Comparison of ENCODE assay signal across 1 cellular context in the genomic region with DNA sequence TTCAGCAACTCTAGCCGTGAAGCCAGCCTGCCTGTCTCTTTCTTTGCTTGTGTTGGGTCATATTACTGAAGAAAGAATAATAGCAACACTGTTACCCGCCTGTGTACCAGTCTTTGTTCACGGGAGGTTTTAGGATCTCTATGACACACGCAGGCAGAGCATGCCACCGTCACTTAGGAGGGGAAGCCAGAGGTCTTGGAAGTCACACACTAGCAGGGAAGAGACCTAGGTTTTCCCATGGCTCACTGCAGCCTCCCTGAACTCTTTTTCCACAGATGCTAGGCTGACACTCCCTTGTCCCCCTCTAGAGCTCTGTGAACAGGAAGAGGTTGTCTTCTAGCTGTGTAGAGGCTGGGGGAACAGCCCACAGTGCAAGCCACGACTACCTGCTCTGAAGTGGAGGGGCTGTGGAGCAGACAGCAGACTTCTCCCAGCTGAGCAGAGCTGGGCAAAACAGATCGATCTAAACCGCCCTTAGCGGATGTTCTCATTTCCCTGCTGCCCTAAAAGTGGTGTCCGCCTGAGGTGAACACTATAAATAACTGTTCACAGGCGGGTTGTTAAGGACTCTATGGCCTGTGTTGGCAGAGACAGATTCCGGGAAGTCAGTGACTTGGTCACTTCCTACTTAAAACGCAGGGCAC.
TF ChIP-seq lines count a peak whose summit lies in the region.

No MANE protein-coding gene starts in this region.

TF ChIP-seq in HepG2, 621 proteins besides CTCF, POLR2A, EP300 and RAD21 (continued from another document and continues in another):
- TF ChIP-seq, protein P1, sequence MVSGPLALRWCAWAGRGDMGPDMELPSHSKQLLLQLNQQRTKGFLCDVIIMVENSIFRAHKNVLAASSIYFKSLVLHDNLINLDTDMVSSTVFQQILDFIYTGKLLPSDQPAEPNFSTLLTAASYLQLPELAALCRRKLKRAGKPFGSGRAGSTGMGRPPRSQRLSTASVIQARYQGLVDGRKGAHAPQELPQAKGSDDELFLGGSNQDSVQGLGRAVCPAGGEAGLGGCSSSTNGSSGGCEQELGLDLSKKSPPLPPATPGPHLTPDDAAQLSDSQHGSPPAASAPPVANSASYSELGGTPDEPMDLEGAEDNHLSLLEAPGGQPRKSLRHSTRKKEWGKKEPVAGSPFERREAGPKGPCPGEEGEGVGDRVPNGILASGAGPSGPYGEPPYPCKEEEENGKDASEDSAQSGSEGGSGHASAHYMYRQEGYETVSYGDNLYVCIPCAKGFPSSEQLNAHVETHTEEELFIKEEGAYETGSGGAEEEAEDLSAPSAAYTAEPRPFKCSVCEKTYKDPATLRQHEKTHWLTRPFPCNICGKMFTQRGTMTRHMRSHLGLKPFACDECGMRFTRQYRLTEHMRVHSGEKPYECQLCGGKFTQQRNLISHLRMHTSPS (CRISPR knock-in tag; IDR thresholded peaks at IDR 0.05; ENCODE audit: low read depth) = peak; percentile 77; the same call in 1 of the 2 replicates
- TF ChIP-seq NR1H2 (CRISPR knock-in tag; IDR thresholded peaks at IDR 0.05; ENCODE audit: borderline replicate concordance, low read depth) = no peak
- TF ChIP-seq ZNF17 (CRISPR knock-in tag; IDR thresholded peaks at IDR 0.05) = no peak
- TF ChIP-seq ZBTB38 (CRISPR knock-in tag; IDR thresholded peaks at IDR 0.05) = peak; percentile 54; the same call in 1 of the 2 replicates
- TF ChIP-seq, protein P2, sequence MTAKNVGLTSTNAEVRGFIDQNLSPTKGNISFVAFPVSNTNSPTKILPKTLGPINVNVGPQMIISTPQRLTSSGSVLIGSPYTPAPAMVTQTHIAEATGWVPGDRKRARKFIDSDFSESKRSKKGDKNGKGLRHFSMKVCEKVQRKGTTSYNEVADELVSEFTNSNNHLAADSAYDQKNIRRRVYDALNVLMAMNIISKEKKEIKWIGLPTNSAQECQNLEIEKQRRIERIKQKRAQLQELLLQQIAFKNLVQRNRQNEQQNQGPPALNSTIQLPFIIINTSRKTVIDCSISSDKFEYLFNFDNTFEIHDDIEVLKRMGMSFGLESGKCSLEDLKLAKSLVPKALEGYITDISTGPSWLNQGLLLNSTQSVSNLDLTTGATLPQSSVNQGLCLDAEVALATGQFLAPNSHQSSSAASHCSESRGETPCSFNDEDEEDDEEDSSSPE (CRISPR knock-in tag; IDR thresholded peaks at IDR 0.05) = 0 out of 2 replicates have a peak, but pooled peaks have one; percentile 8
- TF ChIP-seq FOXJ3 (CRISPR knock-in tag; IDR thresholded peaks at IDR 0.05; ENCODE audit: borderline replicate concordance) = peak; percentile 66; the same call in 1 of the 2 replicates
- no peak for TF ChIP-seq ATF7-NPFF (CRISPR knock-in tag; IDR thresholded peaks at IDR 0.05; ENCODE audit: low read depth)
- 0 out of 2 replicates have a peak, but pooled peaks have one; percentile 22 for TF ChIP-seq POLR2AphosphoS5 (IDR thresholded peaks at IDR 0.05; ENCODE audit: low read depth, low read length)
- TF ChIP-seq GABPA (IDR thresholded peaks at IDR 0.05; ENCODE audit: low read depth, low read length) = no peak
- peak; percentile 73 for TF ChIP-seq GABPA (CRISPR knock-in tag; IDR thresholded peaks at IDR 0.05; ENCODE audit: low read depth)
- TF ChIP-seq SP4 (CRISPR knock-in tag; IDR thresholded peaks at IDR 0.05) = no peak; the same call in 1 of the 2 replicates
- TF ChIP-seq ZNF451 (CRISPR knock-in tag; IDR thresholded peaks at IDR 0.05) = 0 out of 2 replicates have a peak, but pooled peaks have one; percentile 44
- no peak for TF ChIP-seq ZNF644 (CRISPR knock-in tag; IDR thresholded peaks at IDR 0.05; ENCODE audit: low read depth)
- TF ChIP-seq MEIS2 (CRISPR knock-in tag; IDR thresholded peaks at IDR 0.05) = peak; percentile 25; the same call in 1 of the 2 replicates
- TF ChIP-seq IRX3 (CRISPR knock-in tag; IDR thresholded peaks at IDR 0.05; ENCODE audit: borderline replicate concordance, low read depth) = no peak
- no peak for TF ChIP-seq MXD4 (CRISPR knock-in tag; IDR thresholded peaks at IDR 0.05)
- peak; percentile 22; the same call in 1 of the 2 replicates for TF ChIP-seq BCL6 (CRISPR knock-in tag; IDR thresholded peaks at IDR 0.05)
- no peak for TF ChIP-seq DNMT3B (CRISPR knock-in tag; conservative IDR thresholded peaks at IDR 0.05)
- no peak for TF ChIP-seq ZNF446 (CRISPR knock-in tag; IDR thresholded peaks at IDR 0.05)
- no peak for TF ChIP-seq ZKSCAN8 (CRISPR knock-in tag; IDR thresholded peaks at IDR 0.05; ENCODE audit: borderline replicate concordance)
- TF ChIP-seq SMYD3 (CRISPR knock-in tag; IDR thresholded peaks at IDR 0.05) = no peak
- TF ChIP-seq POLR2G (IDR thresholded peaks at IDR 0.05; ENCODE audit: low read depth, low read length) = no peak
- TF ChIP-seq ZFAT (CRISPR knock-in tag; conservative IDR thresholded peaks at IDR 0.05) = no peak
- TF ChIP-seq, protein P3, sequence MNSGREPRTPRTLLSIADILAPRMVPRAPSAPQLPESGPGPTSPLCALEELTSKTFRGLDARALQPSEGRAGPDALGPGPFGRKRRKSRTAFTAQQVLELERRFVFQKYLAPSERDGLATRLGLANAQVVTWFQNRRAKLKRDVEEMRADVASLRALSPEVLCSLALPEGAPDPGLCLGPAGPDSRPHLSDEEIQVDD (CRISPR knock-in tag; IDR thresholded peaks at IDR 0.05; ENCODE audit: borderline replicate concordance) = no peak
- 0 out of 2 replicates have a peak, but pooled peaks have one; percentile 10 for TF ChIP-seq PPARG (CRISPR knock-in tag; conservative IDR thresholded peaks at IDR 0.05)
- no peak for TF ChIP-seq CREB1 (IDR thresholded peaks at IDR 0.05)
- TF ChIP-seq CREB1 (CRISPR knock-in tag; IDR thresholded peaks at IDR 0.05) = peak; percentile 48; the same call in 1 of the 2 replicates
- TF ChIP-seq FOXP1 (IDR thresholded peaks at IDR 0.05) = no peak
- TF ChIP-seq FOXP1 (CRISPR knock-in tag; IDR thresholded peaks at IDR 0.05) = no peak
- peak; percentile 13; the same call in 1 of the 2 replicates for TF ChIP-seq KDM2A (CRISPR knock-in tag; IDR thresholded peaks at IDR 0.05; ENCODE audit: borderline replicate concordance, low read depth)
- TF ChIP-seq, protein P4, sequence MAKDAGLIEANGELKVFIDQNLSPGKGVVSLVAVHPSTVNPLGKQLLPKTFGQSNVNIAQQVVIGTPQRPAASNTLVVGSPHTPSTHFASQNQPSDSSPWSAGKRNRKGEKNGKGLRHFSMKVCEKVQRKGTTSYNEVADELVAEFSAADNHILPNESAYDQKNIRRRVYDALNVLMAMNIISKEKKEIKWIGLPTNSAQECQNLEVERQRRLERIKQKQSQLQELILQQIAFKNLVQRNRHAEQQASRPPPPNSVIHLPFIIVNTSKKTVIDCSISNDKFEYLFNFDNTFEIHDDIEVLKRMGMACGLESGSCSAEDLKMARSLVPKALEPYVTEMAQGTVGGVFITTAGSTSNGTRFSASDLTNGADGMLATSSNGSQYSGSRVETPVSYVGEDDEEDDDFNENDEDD (CRISPR knock-in tag; IDR thresholded peaks at IDR 0.05; ENCODE audit: borderline replicate concordance) = no peak
- no peak for TF ChIP-seq EED (CRISPR knock-in tag; IDR thresholded peaks at IDR 0.05)
- no peak for TF ChIP-seq SP2 (CRISPR knock-in tag; IDR thresholded peaks at IDR 0.05)
- no peak for TF ChIP-seq IKZF1 (IDR thresholded peaks at IDR 0.05)
- no peak for TF ChIP-seq ZSCAN12 (CRISPR knock-in tag; IDR thresholded peaks at IDR 0.05)
- no peak for TF ChIP-seq ZSCAN9 (CRISPR knock-in tag; IDR thresholded peaks at IDR 0.05; ENCODE audit: borderline replicate concordance)
- TF ChIP-seq, protein P5, sequence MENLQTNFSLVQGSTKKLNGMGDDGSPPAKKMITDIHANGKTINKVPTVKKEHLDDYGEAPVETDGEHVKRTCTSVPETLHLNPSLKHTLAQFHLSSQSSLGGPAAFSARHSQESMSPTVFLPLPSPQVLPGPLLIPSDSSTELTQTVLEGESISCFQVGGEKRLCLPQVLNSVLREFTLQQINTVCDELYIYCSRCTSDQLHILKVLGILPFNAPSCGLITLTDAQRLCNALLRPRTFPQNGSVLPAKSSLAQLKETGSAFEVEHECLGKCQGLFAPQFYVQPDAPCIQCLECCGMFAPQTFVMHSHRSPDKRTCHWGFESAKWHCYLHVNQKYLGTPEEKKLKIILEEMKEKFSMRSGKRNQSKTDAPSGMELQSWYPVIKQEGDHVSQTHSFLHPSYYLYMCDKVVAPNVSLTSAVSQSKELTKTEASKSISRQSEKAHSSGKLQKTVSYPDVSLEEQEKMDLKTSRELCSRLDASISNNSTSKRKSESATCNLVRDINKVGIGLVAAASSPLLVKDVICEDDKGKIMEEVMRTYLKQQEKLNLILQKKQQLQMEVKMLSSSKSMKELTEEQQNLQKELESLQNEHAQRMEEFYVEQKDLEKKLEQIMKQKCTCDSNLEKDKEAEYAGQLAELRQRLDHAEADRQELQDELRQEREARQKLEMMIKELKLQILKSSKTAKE (CRISPR knock-in tag; IDR thresholded peaks at IDR 0.05; ENCODE audit: borderline replicate concordance) = peak; percentile 24; the same call in 1 of the 2 replicates
- peak; percentile 44; the same call in 1 of the 2 replicates for TF ChIP-seq MEIS1 (CRISPR knock-in tag; IDR thresholded peaks at IDR 0.05; ENCODE audit: borderline replicate concordance)
- no peak; the same call in 1 of the 2 replicates for TF ChIP-seq HMG20B (CRISPR knock-in tag; conservative IDR thresholded peaks at IDR 0.05)
- TF ChIP-seq SIX4 (CRISPR knock-in tag; IDR thresholded peaks at IDR 0.05) = peak; percentile 62
- TF ChIP-seq, protein P6, sequence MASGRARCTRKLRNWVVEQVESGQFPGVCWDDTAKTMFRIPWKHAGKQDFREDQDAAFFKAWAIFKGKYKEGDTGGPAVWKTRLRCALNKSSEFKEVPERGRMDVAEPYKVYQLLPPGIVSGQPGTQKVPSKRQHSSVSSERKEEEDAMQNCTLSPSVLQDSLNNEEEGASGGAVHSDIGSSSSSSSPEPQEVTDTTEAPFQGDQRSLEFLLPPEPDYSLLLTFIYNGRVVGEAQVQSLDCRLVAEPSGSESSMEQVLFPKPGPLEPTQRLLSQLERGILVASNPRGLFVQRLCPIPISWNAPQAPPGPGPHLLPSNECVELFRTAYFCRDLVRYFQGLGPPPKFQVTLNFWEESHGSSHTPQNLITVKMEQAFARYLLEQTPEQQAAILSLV (CRISPR knock-in tag; IDR thresholded peaks at IDR 0.05; ENCODE audit: borderline replicate concordance) = no peak
- peak; percentile 37; the same call in 1 of the 2 replicates for TF ChIP-seq TARDBP (CRISPR knock-in tag; IDR thresholded peaks at IDR 0.05)
- TF ChIP-seq RFXAP (CRISPR knock-in tag; IDR thresholded peaks at IDR 0.05; ENCODE audit: borderline replicate concordance) = 0 out of 2 replicates have a peak, but pooled peaks have one; percentile 29
- TF ChIP-seq IRF2 (CRISPR knock-in tag; IDR thresholded peaks at IDR 0.05) = no peak; the same call in 1 of the 2 replicates
- peak; percentile 85 for TF ChIP-seq PHF21A (CRISPR knock-in tag; IDR thresholded peaks at IDR 0.05)
- TF ChIP-seq ASH2L (IDR thresholded peaks at IDR 0.05; ENCODE audit: insufficient read length, low read depth, low read length) = peak; percentile 20
- no peak for TF ChIP-seq THAP11 (CRISPR knock-in tag; IDR thresholded peaks at IDR 0.05)
- TF ChIP-seq, protein P7, sequence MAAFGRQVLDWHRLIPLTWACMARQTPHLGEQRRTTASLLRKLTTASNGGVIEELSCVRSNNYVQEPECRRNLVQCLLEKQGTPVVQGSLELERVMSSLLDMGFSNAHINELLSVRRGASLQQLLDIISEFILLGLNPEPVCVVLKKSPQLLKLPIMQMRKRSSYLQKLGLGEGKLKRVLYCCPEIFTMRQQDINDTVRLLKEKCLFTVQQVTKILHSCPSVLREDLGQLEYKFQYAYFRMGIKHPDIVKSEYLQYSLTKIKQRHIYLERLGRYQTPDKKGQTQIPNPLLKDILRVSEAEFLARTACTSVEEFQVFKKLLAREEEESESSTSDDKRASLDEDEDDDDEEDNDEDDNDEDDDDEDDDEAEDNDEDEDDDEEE (CRISPR knock-in tag; IDR thresholded peaks at IDR 0.05) = 0 out of 2 replicates have a peak, but pooled peaks have one; percentile 8
- TF ChIP-seq ZNF543 (CRISPR knock-in tag; IDR thresholded peaks at IDR 0.05) = peak; percentile 66; the same call in 1 of the 2 replicates
- peak; percentile 50 for TF ChIP-seq HNF4A (CRISPR knock-in tag; IDR thresholded peaks at IDR 0.05)
- 0 out of 2 replicates have a peak, but pooled peaks have one; percentile 18 for TF ChIP-seq CHD4 (IDR thresholded peaks at IDR 0.05; ENCODE audit: borderline replicate concordance, low read length)
- no peak for TF ChIP-seq TCF12 (IDR thresholded peaks at IDR 0.05)
- no peak for TF ChIP-seq TCF12 (CRISPR knock-in tag; IDR thresholded peaks at IDR 0.05)
- peak; percentile 45; the same call in 1 of the 2 replicates for TF ChIP-seq ZMYM3 (CRISPR knock-in tag; IDR thresholded peaks at IDR 0.05)
- peak; percentile 88 for TF ChIP-seq ONECUT2 (CRISPR knock-in tag; IDR thresholded peaks at IDR 0.05)
- peak; percentile 73; the same call in 1 of the 2 replicates for TF ChIP-seq MIXL1 (CRISPR knock-in tag; IDR thresholded peaks at IDR 0.05)
- TF ChIP-seq ZNF232 (CRISPR knock-in tag; IDR thresholded peaks at IDR 0.05; ENCODE audit: borderline replicate concordance) = no peak
- 0 out of 2 replicates have a peak, but pooled peaks have one; percentile 6 for TF ChIP-seq ARNT2 (CRISPR knock-in tag; IDR thresholded peaks at IDR 0.05; ENCODE audit: low read depth)
- no peak for TF ChIP-seq SOX13 (IDR thresholded peaks at IDR 0.05)
- TF ChIP-seq SOX13 (CRISPR knock-in tag; conservative IDR thresholded peaks at IDR 0.05 in 1 of 2, IDR thresholded peaks at IDR 0.05 in 1 of 2) = peak in 1 of 2 experiments; percentile 36; a peak in 1 of 4 replicates
- TF ChIP-seq, protein P8, sequence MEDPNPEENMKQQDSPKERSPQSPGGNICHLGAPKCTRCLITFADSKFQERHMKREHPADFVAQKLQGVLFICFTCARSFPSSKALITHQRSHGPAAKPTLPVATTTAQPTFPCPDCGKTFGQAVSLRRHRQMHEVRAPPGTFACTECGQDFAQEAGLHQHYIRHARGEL (CRISPR knock-in tag; IDR thresholded peaks at IDR 0.05) = no peak
- TF ChIP-seq, protein P9, sequence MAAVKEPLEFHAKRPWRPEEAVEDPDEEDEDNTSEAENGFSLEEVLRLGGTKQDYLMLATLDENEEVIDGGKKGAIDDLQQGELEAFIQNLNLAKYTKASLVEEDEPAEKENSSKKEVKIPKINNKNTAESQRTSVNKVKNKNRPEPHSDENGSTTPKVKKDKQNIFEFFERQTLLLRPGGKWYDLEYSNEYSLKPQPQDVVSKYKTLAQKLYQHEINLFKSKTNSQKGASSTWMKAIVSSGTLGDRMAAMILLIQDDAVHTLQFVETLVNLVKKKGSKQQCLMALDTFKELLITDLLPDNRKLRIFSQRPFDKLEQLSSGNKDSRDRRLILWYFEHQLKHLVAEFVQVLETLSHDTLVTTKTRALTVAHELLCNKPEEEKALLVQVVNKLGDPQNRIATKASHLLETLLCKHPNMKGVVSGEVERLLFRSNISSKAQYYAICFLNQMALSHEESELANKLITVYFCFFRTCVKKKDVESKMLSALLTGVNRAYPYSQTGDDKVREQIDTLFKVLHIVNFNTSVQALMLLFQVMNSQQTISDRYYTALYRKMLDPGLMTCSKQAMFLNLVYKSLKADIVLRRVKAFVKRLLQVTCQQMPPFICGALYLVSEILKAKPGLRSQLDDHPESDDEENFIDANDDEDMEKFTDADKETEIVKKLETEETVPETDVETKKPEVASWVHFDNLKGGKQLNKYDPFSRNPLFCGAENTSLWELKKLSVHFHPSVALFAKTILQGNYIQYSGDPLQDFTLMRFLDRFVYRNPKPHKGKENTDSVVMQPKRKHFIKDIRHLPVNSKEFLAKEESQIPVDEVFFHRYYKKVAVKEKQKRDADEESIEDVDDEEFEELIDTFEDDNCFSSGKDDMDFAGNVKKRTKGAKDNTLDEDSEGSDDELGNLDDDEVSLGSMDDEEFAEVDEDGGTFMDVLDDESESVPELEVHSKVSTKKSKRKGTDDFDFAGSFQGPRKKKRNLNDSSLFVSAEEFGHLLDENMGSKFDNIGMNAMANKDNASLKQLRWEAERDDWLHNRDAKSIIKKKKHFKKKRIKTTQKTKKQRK (IDR thresholded peaks at IDR 0.05; ENCODE audit: low read length) = no peak
